1 cellular context compared by ENCODE assay signal in genomic region chr6:33075208-33075567, GRCh38.
TF ChIP-seq lines count a peak whose summit lies in the region.

No MANE protein-coding gene starts in this region.

TF ChIP-seq in HCT116, 20 proteins besides CTCF, POLR2A, EP300 and RAD21 (continued from another document):
- TF ChIP-seq SRF (IDR thresholded peaks at IDR 0.05; ENCODE audit: low read depth) (no peak), CBX3 (IDR thresholded peaks at IDR 0.05; ENCODE audit: low read depth) (no peak), FOSL1 (IDR thresholded peaks at IDR 0.05; ENCODE audit: low read depth) (no peak), ZBTB33 (IDR thresholded peaks at IDR 0.05; ENCODE audit: extremely low read depth, insufficient replicate concordance, low read length) (no peak)
